18 cellular contexts compared by ENCODE assay signal in the genomic region with DNA sequence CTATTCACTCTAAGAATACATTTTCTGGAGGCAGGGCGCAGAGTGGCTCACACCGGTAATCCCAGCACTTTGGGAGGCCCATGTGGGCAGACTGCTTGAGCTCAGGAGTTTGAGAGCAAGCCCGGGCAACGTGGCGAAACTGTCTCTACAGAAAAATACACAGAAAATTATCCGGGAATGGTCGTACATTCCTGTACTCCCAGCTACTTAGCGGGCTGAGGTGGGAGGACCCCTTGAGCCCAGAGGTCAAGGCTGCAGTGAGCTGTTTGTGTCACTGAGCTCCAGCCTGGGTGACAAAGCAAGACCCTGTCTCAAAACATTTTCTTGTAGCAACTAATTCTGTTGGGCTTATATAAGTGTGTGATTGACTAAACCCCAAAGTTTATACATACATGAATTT. TPM values are rescaled to one million over a fixed set of nuclear protein-coding genes. Genes with fewer than 3 reads are reported as not detected.
DNase-seq lines count a peak whose midpoint lies in the region; TF ChIP-seq lines count a peak whose summit lies in the region.
"Had no signal": no experiment of that assay in that cellular context is flagged by ENCODE, and none has a peak within 500 bp of the region (broad histone marks: within the 10 kb centered on the region; RNA-seq: fewer than 3 reads in every experiment).

No MANE protein-coding gene starts in this region.

- TF ChIP-seq CTCF in left ventricle myocardium inferior (IDR thresholded peaks at IDR 0.05; ENCODE audit: borderline replicate concordance) (no peak), neural progenitor cell (IDR thresholded peaks at IDR 0.05) (no peak), prostate gland (IDR thresholded peaks at IDR 0.05) (no peak), endodermal cell (conservative IDR thresholded peaks at IDR 0.05) (no peak)

- H3K4me1 ChIP-seq in left ventricle myocardium inferior: no peaks in the 10 kb centered on the region
- H3K4me1 ChIP-seq in mesenchymal stem cell (ENCODE audit: control insufficient read depth, insufficient read depth, low read depth, low read length): no peaks in the 10 kb centered on the region
- peaks cover 29% of the 10 kb centered on the region for H3K4me1 ChIP-seq in neural progenitor cell
- H3K4me1 ChIP-seq in prostate gland (replicated peaks): no peaks in the 10 kb centered on the region
- H3K4me1 ChIP-seq in endodermal cell (ENCODE audit: control insufficient read depth, insufficient read depth, low read length): no peaks in the 10 kb centered on the region
- H3K4me1 ChIP-seq: BLaER1, Caco-2, HAP-1 had no signal

- no peak overlapping the region for H4K91ac ChIP-seq in mesenchymal stem cell (ENCODE audit: low read length)

- H3K4me1 Mint-ChIP-seq in neural progenitor cell (peaks cover 21% of the 10 kb centered on the region), endodermal cell (peaks cover 10% of the 10 kb centered on the region)
- H3K4me1 Mint-ChIP-seq: B cell; CD4-positive, CD25-positive, alpha-beta regulatory T cell had no signal

- H2BK5ac ChIP-seq in mesenchymal stem cell (ENCODE audit: low read depth, low read length, poor library complexity, severe bottlenecking): no peak overlapping the region

- H2BK12ac ChIP-seq in mesenchymal stem cell (ENCODE audit: low read length in 2 of 2): no peak overlapping the region

- H3K4me3 ChIP-seq in left ventricle myocardium inferior (no peak overlapping the region), mesenchymal stem cell (ENCODE audit: insufficient read depth in 1 of 2, low read depth in 1 of 2, low read length in 2 of 2) (no peak overlapping the region), neural progenitor cell (no peak overlapping the region), prostate gland (no peak overlapping the region), endodermal cell (ENCODE audit: low read length) (no peak overlapping the region)
- H3K4me3 ChIP-seq: BLaER1, HAP-1 had no signal

- intact Hi-C loops in cardiac septum (cut with DNase I) (no loop called here), left ventricle myocardium inferior (cut with micrococcal nuclease) (no loop called here), prostate gland (cut with DNase I) (no loop called here)

- H3K14ac ChIP-seq in mesenchymal stem cell (ENCODE audit: low read length in 2 of 2): no peak overlapping the region

- no peak overlapping the region for H3K23ac ChIP-seq in mesenchymal stem cell (ENCODE audit: low read length in 2 of 2)

- H3K79me1 ChIP-seq in mesenchymal stem cell (replicated peaks; ENCODE audit: low read length, poor library complexity, severe bottlenecking): peaks cover 35% of the 10 kb centered on the region

- no peak overlapping the region for H2AFZ ChIP-seq in mesenchymal stem cell (ENCODE audit: low read depth, low read length)
- no peak overlapping the region for H2AFZ ChIP-seq in neural progenitor cell (replicated peaks)

- peaks cover 38% of the 10 kb centered on the region for H3K79me2 ChIP-seq in neural progenitor cell (ENCODE audit: low read depth)

- no peak overlapping the region for H3K18ac ChIP-seq in mesenchymal stem cell (ENCODE audit: low read depth in 1 of 2, low read length in 2 of 2)

- H3K27ac ChIP-seq in left ventricle myocardium inferior (replicated peaks): no peak overlapping the region
- no peak overlapping the region for H3K27ac ChIP-seq in mesenchymal stem cell (ENCODE audit: low read length, poor library complexity, severe bottlenecking)
- H3K27ac ChIP-seq in neural progenitor cell: no peak overlapping the region
- H3K27ac ChIP-seq in prostate gland: no peak overlapping the region
- H3K27ac ChIP-seq in endodermal cell (ENCODE audit: low read depth, low read length): no peak overlapping the region
- H3K27ac ChIP-seq: 22Rv1, BLaER1, C4-2B had no signal

- WGBS in mesenchymal stem cell: 87% methylated on average over 8 of the region's 8 CpGs
- 74% methylated on average over 8 of the region's 8 CpGs for WGBS in prostate gland
- WGBS in endodermal cell (ENCODE audit: insufficient coverage in 1 of 2, insufficient read length in 1 of 2), 2 experiments: 88 to 90% methylated on average over 8 of the region's 8 CpGs

- DNase-seq in cardiac septum (ENCODE audit: low spot score): peak; percentile 67
- DNase-seq in left ventricle myocardium inferior: no peak
- no peak for DNase-seq in mesenchymal stem cell
- no peak for DNase-seq in neural progenitor cell (ENCODE audit: low spot score)
- no peak for DNase-seq in prostate gland (ENCODE audit: low spot score)
- DNase-seq in endodermal cell: no peak
- DNase-seq: CD4-positive, CD25-positive, alpha-beta regulatory T cell; CD8-positive, alpha-beta T cell; DMS153; DND-41; GOT3; HFFc6 had no signal

- H2BK15ac ChIP-seq in mesenchymal stem cell (ENCODE audit: low read depth, poor library complexity, severe bottlenecking): no peak overlapping the region

- H3K36me3 Mint-ChIP-seq in neural progenitor cell: peaks cover 41% of the 10 kb centered on the region
- H3K36me3 Mint-ChIP-seq in endodermal cell (ENCODE audit: low read depth): peaks cover 38% of the 10 kb centered on the region
- H3K36me3 Mint-ChIP-seq: CD4-positive, CD25-positive, alpha-beta regulatory T cell; CD8-positive, alpha-beta T cell had no signal

- TF ChIP-seq POLR2A in prostate gland (IDR thresholded peaks at IDR 0.05): no peak

- H3K36me3 ChIP-seq in left ventricle myocardium inferior (peaks cover 13% of the 10 kb centered on the region), mesenchymal stem cell (ENCODE audit: control insufficient read depth in 1 of 2, insufficient read depth in 2 of 2, low read depth in 1 of 2, low read length in 2 of 2) (peaks cover 11 to 17% of the 10 kb centered on the region in 2 experiments), neural progenitor cell (no peaks in the 10 kb centered on the region), prostate gland (no peaks in the 10 kb centered on the region), endodermal cell (ENCODE audit: control insufficient read depth, insufficient read depth, low read length) (peaks cover 66% of the 10 kb centered on the region)
- H3K36me3 ChIP-seq: BLaER1, HAP-1 had no signal

- H3K4me3 Mint-ChIP-seq in neural progenitor cell (no peak overlapping the region), endodermal cell (no peak overlapping the region)
- H3K4me3 Mint-ChIP-seq: B cell; CD4-positive, CD25-positive, alpha-beta regulatory T cell; CD8-positive, alpha-beta T cell; HFFc6 had no signal

- H3F3A ChIP-seq in neural progenitor cell (ENCODE audit: low read depth): peaks cover 16% of the 10 kb centered on the region

- H3K9me3 ChIP-seq in left ventricle myocardium inferior (replicated peaks) (no peaks in the 10 kb centered on the region), mesenchymal stem cell (ENCODE audit: control insufficient read depth, low read length) (no peaks in the 10 kb centered on the region), neural progenitor cell (ENCODE audit: low read depth) (no peaks in the 10 kb centered on the region), prostate gland (no peaks in the 10 kb centered on the region), endodermal cell (ENCODE audit: control insufficient read depth, low read length) (no peaks in the 10 kb centered on the region)
- H3K9me3 ChIP-seq: BLaER1, Caco-2, HAP-1 had no signal

- H3K4me2 ChIP-seq in mesenchymal stem cell (ENCODE audit: low read length, poor library complexity, severe bottlenecking) (no peak overlapping the region), neural progenitor cell (peak overlapping the region; percentile 19)
- H3K4me2 ChIP-seq: BLaER1 had no signal

- H2AK5ac ChIP-seq in mesenchymal stem cell (ENCODE audit: low read length, severe bottlenecking): no peak overlapping the region

- H3K4ac ChIP-seq in mesenchymal stem cell (ENCODE audit: low read depth in 1 of 2, low read length in 2 of 2): no peak overlapping the region

- H3K27me3 ChIP-seq in left ventricle myocardium inferior (ENCODE audit: low read depth) (no peaks in the 10 kb centered on the region), mesenchymal stem cell (ENCODE audit: control insufficient read depth in 1 of 2, insufficient read depth in 1 of 2, low read length in 2 of 2) (no peaks in the 10 kb centered on the region), neural progenitor cell (no peaks in the 10 kb centered on the region), prostate gland (replicated peaks; ENCODE audit: insufficient read depth) (no peaks in the 10 kb centered on the region), endodermal cell (ENCODE audit: control insufficient read depth, insufficient read depth, low read length, poor library complexity, severe bottlenecking) (no peaks in the 10 kb centered on the region)
- H3K27me3 ChIP-seq: BLaER1 had no signal

- peak overlapping the region; percentile 7 for H4K8ac ChIP-seq in mesenchymal stem cell (ENCODE audit: low read length)

- no peak overlapping the region for H3K9ac ChIP-seq in mesenchymal stem cell (ENCODE audit: low read length)
- H3K9ac ChIP-seq in neural progenitor cell: no peak overlapping the region
- no peak overlapping the region for H3K9ac ChIP-seq in endodermal cell (ENCODE audit: extremely low read depth, low read length, poor library complexity, severe bottlenecking)
- H3K9ac ChIP-seq: BLaER1 had no signal

- H2BK120ac ChIP-seq in mesenchymal stem cell (ENCODE audit: low read depth, low read length): no peak overlapping the region

- H3K27ac Mint-ChIP-seq in neural progenitor cell (peak overlapping the region; percentile 1), endodermal cell (no peak overlapping the region)
- H3K27ac Mint-ChIP-seq: B cell; CD4-positive, CD25-positive, alpha-beta regulatory T cell; CD8-positive, alpha-beta T cell; HFFc6 had no signal

- no peaks in the 10 kb centered on the region for H3K9me3 Mint-ChIP-seq in neural progenitor cell
- no peaks in the 10 kb centered on the region for H3K9me3 Mint-ChIP-seq in endodermal cell
- H3K9me3 Mint-ChIP-seq: CD8-positive, alpha-beta T cell; HFFc6 had no signal

- H3K27me3 Mint-ChIP-seq in neural progenitor cell (ENCODE audit: insufficient read depth, low read depth) (peaks cover 2% of the 10 kb centered on the region), endodermal cell (ENCODE audit: insufficient read depth) (no peaks in the 10 kb centered on the region)

- H4K20me1 ChIP-seq in neural progenitor cell (ENCODE audit: low read depth): peaks cover 28% of the 10 kb centered on the region
- H4K20me1 ChIP-seq: BLaER1 had no signal

RNA-seq across cellular contexts. Expression of a gene that starts 30.5 kb away (rescaled TPM):
- total RNA-seq in cardiac septum (3.0 TPM), left ventricle myocardium inferior (2.8 TPM), neural progenitor cell (ENCODE audit: low replicate concordance) (21.1 and 26.5 TPM in 2 replicates), prostate gland (10 to 100 TPM in 1 of 2 donors, 1 to 10 TPM in 1; 4.5 to 23.3 TPM), endodermal cell (10 to 100 TPM; 24.0 to 26.6 TPM)
- polyA plus RNA-seq in mesenchymal stem cell (2013, experiment 1 of 2): 6.1 TPM
- 5.8 TPM for polyA plus RNA-seq in mesenchymal stem cell (2013, experiment 2 of 2)
- 28.9 TPM for polyA plus RNA-seq in endodermal cell (2013, experiment 1 of 2)
- polyA plus RNA-seq in endodermal cell (2013, experiment 2 of 2): 26.6 TPM
- total RNA-seq: CD4-positive, CD25-positive, alpha-beta regulatory T cell; CD8-positive, alpha-beta T cell had no signal
- polyA plus RNA-seq: CD4-positive, CD25-positive, alpha-beta regulatory T cell had no signal
